ENCODE assay signal across 8 cellular contexts in genomic region chr19:51365211-51366049, GRCh38. TPM values are rescaled to one million over a fixed set of nuclear protein-coding genes. Genes with fewer than 3 reads are reported as not detected.
DNase-seq lines count a peak whose midpoint lies in the region; ATAC-seq and TF ChIP-seq lines count a peak whose summit lies in the region.

No MANE protein-coding gene starts in this region.

- no peaks in the 10 kb centered on the region for H3K27me3 Mint-ChIP-seq in activated T-cell treated with anti-CD3 and anti-CD28 coated beads, Interleukin-2, amount 50 U/mL, for 4 hours (ENCODE audit: low read depth)
- H3K27me3 Mint-ChIP-seq in osteocyte (ENCODE audit: unreplicated experiment): no peaks in the 10 kb centered on the region

- H3K36me3 ChIP-seq in gastroesophageal sphincter: no peaks in the 10 kb centered on the region

- peaks cover 0 to 50% (median 22%) of the 10 kb centered on the region in 3 donors for H3K4me1 ChIP-seq in gastroesophageal sphincter

- no peaks in the 10 kb centered on the region for H3K9me3 Mint-ChIP-seq in activated T-cell treated with anti-CD3 and anti-CD28 coated beads, Interleukin-2, amount 50 U/mL, for 4 hours
- H3K9me3 Mint-ChIP-seq in osteocyte (ENCODE audit: unreplicated experiment): no peaks in the 10 kb centered on the region

- H3K9me3 ChIP-seq in gastroesophageal sphincter: no peaks in the 10 kb centered on the region

- H3K4me1 Mint-ChIP-seq in activated T-cell treated with anti-CD3 and anti-CD28 coated beads, Interleukin-2, amount 50 U/mL, for 4 hours (ENCODE audit: low read depth): peaks cover 55% of the 10 kb centered on the region
- H3K4me1 Mint-ChIP-seq in osteocyte (ENCODE audit: unreplicated experiment): peaks cover 41% of the 10 kb centered on the region

- ATAC-seq in activated T-cell treated with anti-CD3 and anti-CD28 coated beads, Interleukin-2, amount 50 U/mL, for 4 hours: no peak
- ATAC-seq in gastroesophageal sphincter (no peak), GM19397 (IDR thresholded peaks at IDR 0.05; ENCODE audit: unreplicated experiment) (no peak), HG03469 (IDR thresholded peaks at IDR 0.05; ENCODE audit: unreplicated experiment) (no peak)

- WGBS in gastroesophageal sphincter (ENCODE audit: low coverage in 1 of 2), 2 donors: 1 to 10% methylated on average over 5 to 9 of the region's 12 CpGs

- H3K4me3 Mint-ChIP-seq in activated T-cell treated with anti-CD3 and anti-CD28 coated beads, Interleukin-2, amount 50 U/mL, for 4 hours: peak overlapping the region; percentile 98
- H3K4me3 Mint-ChIP-seq in osteocyte (ENCODE audit: unreplicated experiment): peak overlapping the region; percentile 89

- TF ChIP-seq POLR2A in gastroesophageal sphincter (IDR thresholded peaks at IDR 0.05): no peak

- peak overlapping the region; percentile 74 to 80 for H3K4me3 ChIP-seq in gastroesophageal sphincter

- H3K36me3 Mint-ChIP-seq in activated T-cell treated with anti-CD3 and anti-CD28 coated beads, Interleukin-2, amount 50 U/mL, for 4 hours (ENCODE audit: insufficient read depth): no peaks in the 10 kb centered on the region
- H3K36me3 Mint-ChIP-seq in osteocyte (ENCODE audit: unreplicated experiment): no peaks in the 10 kb centered on the region

- no peaks in the 10 kb centered on the region for H3K27me3 ChIP-seq in gastroesophageal sphincter

- peak; percentile 70 for DNase-seq in HT-29 (ENCODE audit: low spot score)
- no peak for DNase-seq in activated T-cell treated with anti-CD3 and anti-CD28 coated beads, Interleukin-2, amount 50 U/mL, for 4 hours
- no peak for DNase-seq in osteocyte (ENCODE audit: extremely low spot score, unreplicated experiment)
- no peak for DNase-seq in activated gamma-delta T cell (lab: John Stamatoyannopoulos, UW)

- peak overlapping the region; percentile 93 for H3K27ac ChIP-seq in C4-2B
- H3K27ac ChIP-seq in gastroesophageal sphincter: peak overlapping the region; percentile 90 to 98 (median 98)

- H3K27ac Mint-ChIP-seq in osteocyte (ENCODE audit: unreplicated experiment): peak overlapping the region; percentile 97

- no peak for TF ChIP-seq EP300 in gastroesophageal sphincter (IDR thresholded peaks at IDR 0.05)

- TF ChIP-seq CTCF in C4-2B (conservative IDR thresholded peaks at IDR 0.05): no peak
- no peak for TF ChIP-seq CTCF in gastroesophageal sphincter (IDR thresholded peaks at IDR 0.05)
- TF ChIP-seq CTCF in osteocyte (IDR thresholded peaks at IDR 0.05): no peak

RNA-seq across cellular contexts. Expression of gene ETFB, which starts 0.8 kb away (rescaled TPM):
- total RNA-seq in HT-29 (2014; rRNA removed; shearing (Covaris generic)): 375 and 384 TPM in 2 replicates
- total RNA-seq in activated T-cell treated with anti-CD3 and anti-CD28 coated beads, Interleukin-2, amount 50 U/mL, for 4 hours: 10 to 100 TPM; 65.8 to 74.9 (median 73.3) TPM
- 100 to 1,000 TPM in 2 of 4 donors, 10 to 100 TPM in 2; 96.2 to 136 (median 103) TPM for total RNA-seq in gastroesophageal sphincter
- 56.2 and 58.8 TPM in 2 replicates for total RNA-seq in osteocyte

RNA-seq across cellular contexts. Expression of gene CLDND2, which starts 3.4 kb away (rescaled TPM):
- total RNA-seq in HT-29 (2014; rRNA removed; shearing (Covaris generic)): 0.81 and 1.8 TPM in 2 replicates
- 1 to 10 TPM; 3.8 to 6.4 (median 5.3) TPM for total RNA-seq in activated T-cell treated with anti-CD3 and anti-CD28 coated beads, Interleukin-2, amount 50 U/mL, for 4 hours
- not detected for total RNA-seq in gastroesophageal sphincter
- total RNA-seq in osteocyte: 1.8 TPM in 1 of 2 replicates, not detected in the other

RNA-seq across cellular contexts. Expression of gene NKG7, which starts 7.0 kb away (rescaled TPM):
- total RNA-seq in HT-29 (2014; rRNA removed; shearing (Covaris generic)): not detected in 2 replicates
- total RNA-seq in activated T-cell treated with anti-CD3 and anti-CD28 coated beads, Interleukin-2, amount 50 U/mL, for 4 hours: 100 to 1,000 TPM; 146 to 232 (median 153) TPM
- total RNA-seq in gastroesophageal sphincter (1 to 10 TPM in 1 of 4 donors, under 1 TPM in 2, not detected in 1; 0.58 to 2.0 (median 0.67) TPM), osteocyte (not detected in 2 replicates)

RNA-seq across cellular contexts. Expression of gene LIM2, which starts 22.3 kb away (rescaled TPM):
- not detected in 2 replicates for total RNA-seq in HT-29 (2014; rRNA removed; shearing (Covaris generic))
- under 1 TPM in 2 of 3 donors, not detected in 1; 0.58 to 0.65 TPM for total RNA-seq in activated T-cell treated with anti-CD3 and anti-CD28 coated beads, Interleukin-2, amount 50 U/mL, for 4 hours
- total RNA-seq in gastroesophageal sphincter (not detected), osteocyte (not detected in 2 replicates)

RNA-seq across cellular contexts. Expression of gene VSIG10L, which starts 23.5 kb away (rescaled TPM):
- total RNA-seq in HT-29 (2014; rRNA removed; shearing (Covaris generic)): 35.1 and 42.6 TPM in 2 replicates
- total RNA-seq in activated T-cell treated with anti-CD3 and anti-CD28 coated beads, Interleukin-2, amount 50 U/mL, for 4 hours: 1 to 10 TPM; 1.6 to 2.3 (median 1.8) TPM
- 1 to 10 TPM; 1.5 to 3.6 (median 2.5) TPM for total RNA-seq in gastroesophageal sphincter
- 3.5 TPM in 2 replicates for total RNA-seq in osteocyte

Comparison
In these comparisons a context has a peak if more than half of its experiments do, and no peak if none do; other contexts are left out.
1. RNA of gene NKG7, which starts 7.0 kb away (total RNA-seq): 146 to 232 TPM in activated T-cell treated with anti-CD3 and anti-CD28 coated beads, Interleukin-2, amount 50 U/mL, for 4 hours; 0.58 to 2.0 TPM in gastroesophageal sphincter, not detected in HT-29 and not detected in osteocyte; every median in the first group is over 10 times any median in the second.